11 cellular contexts compared by ENCODE assay signal in the genomic region with DNA sequence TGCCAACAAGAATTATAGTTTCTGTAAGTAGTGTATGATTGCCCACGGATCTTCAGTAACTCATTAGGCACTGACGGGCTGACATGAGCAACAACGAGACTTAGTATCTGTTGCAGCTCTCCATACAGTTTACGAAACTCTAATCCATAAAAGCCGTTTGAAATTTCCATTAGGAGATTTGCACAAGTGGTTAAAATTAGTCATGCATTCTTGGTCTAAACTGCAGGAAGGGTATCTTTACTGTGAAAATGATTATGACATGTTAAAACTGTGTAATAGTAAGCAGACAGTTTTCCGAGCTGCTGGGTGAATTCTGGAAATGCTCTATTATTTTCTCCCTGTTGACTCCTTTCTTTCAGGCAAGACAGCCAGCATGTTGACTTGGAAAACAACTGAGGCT.
"Had no signal": no experiment of that assay in that cellular context is flagged by ENCODE, and none has a peak within 500 bp of the region (broad histone marks: within the 10 kb centered on the region; RNA-seq: fewer than 3 reads in every experiment).

No MANE protein-coding gene starts in this region.

- DNase-seq: activated B cell treated with CpG ODN at 0.5 μM for 24 hours; activated CD4-positive, alpha-beta T cell treated with anti-CD3 and anti-CD28 coated beads, Interleukin-2, amount 10 ng/mL, durations not matched to agents 7 days and 5 days; activated CD8-positive, alpha-beta memory T cell treated with anti-CD3 and anti-CD28 coated beads for 24 hours; activated naive CD8-positive, alpha-beta T cell treated with anti-CD3 and anti-CD28 coated beads for 36 hours; effector CD8-positive, alpha-beta T cell; naive thymus-derived CD4-positive, alpha-beta T cell; stimulated activated CD4-positive, alpha-beta T cell treated with anti-CD3 and anti-CD28 coated beads, Interleukin-2, amount 100 ng/mL, for 48 hours; stimulated activated naive B cell treated with anti-CD40 and anti-IgM and Interleukin-4, amounts not matched to agents 10 μg/mL and 1 μg/mL and 100 μg/mL, for 72 hours; T-helper 2 cell; tibial artery had no signal

- H3K27me3 ChIP-seq: tibial artery had no signal

- H3K79me2 ChIP-seq: parathyroid adenoma had no signal

- H2AFZ ChIP-seq: parathyroid adenoma had no signal

- H3K4me1 ChIP-seq: parathyroid adenoma, tibial artery had no signal

- H3K27ac ChIP-seq: parathyroid adenoma, tibial artery had no signal

- H3K4me3 ChIP-seq: tibial artery had no signal

- H3K36me3 ChIP-seq: tibial artery had no signal
